ENCODE assay signal across 9 cellular contexts in genomic region chr9:27548055-27548741, GRCh38. TPM values are rescaled to one million over a fixed set of nuclear protein-coding genes. Genes with fewer than 3 reads are reported as not detected.
DNase-seq lines count a peak whose midpoint lies in the region; ATAC-seq, FAIRE-seq and TF ChIP-seq lines count a peak whose summit lies in the region.
"Had no signal": no experiment of that assay in that cellular context is flagged by ENCODE, and none has a peak within 500 bp of the region (broad histone marks: within the 10 kb centered on the region; RNA-seq: fewer than 3 reads in every experiment).

No MANE protein-coding gene starts in this region.

- POLR2A ChIA-PET in CD8-positive, alpha-beta T cell (lab: Charles Lee) = no interaction called here
- POLR2A ChIA-PET in HEK293T (lab: Yijun Ruan, JAX) = no interaction called here

- peak; percentile 20 for TF ChIP-seq CTCF in CD8-positive, alpha-beta T cell (IDR thresholded peaks at IDR 0.05)
- peak; percentile 25 to 67 (median 54) for TF ChIP-seq CTCF in heart left ventricle (IDR thresholded peaks at IDR 0.05)
- no peak for TF ChIP-seq CTCF in natural killer cell (IDR thresholded peaks at IDR 0.05)

- no peak for DNase-seq in CD8-positive, alpha-beta T cell
- peak; percentile 23 for DNase-seq in HEK293T (ENCODE audit: extremely low spot score)
- no peak for DNase-seq in heart left ventricle
- DNase-seq in natural killer cell = no peak

- no peak for ATAC-seq in CD8-positive, alpha-beta T cell
- peak; percentile 77 to 88 (median 84) for ATAC-seq in heart left ventricle
- peak; percentile 58 for ATAC-seq in stimulated activated memory B cell treated with anti-CD40 and anti-IgM and Interleukin-4, amounts not matched to agents 10 μg/mL and 1 μg/mL and 100 μg/mL, for 72 hours
- ATAC-seq in natural killer cell = no peak
- no peak for ATAC-seq in GM18519 (IDR thresholded peaks at IDR 0.05; ENCODE audit: low FRiP score, unreplicated experiment)
- no peak for ATAC-seq in HG02588 (IDR thresholded peaks at IDR 0.05; ENCODE audit: unreplicated experiment)

- H3K4me1 Mint-ChIP-seq in CD8-positive, alpha-beta T cell (ENCODE audit: low read depth) = no peaks in the 10 kb centered on the region
- H3K4me1 Mint-ChIP-seq in stimulated activated memory B cell treated with anti-CD40 and anti-IgM and Interleukin-4, amounts not matched to agents 10 μg/mL and 1 μg/mL and 100 μg/mL, for 72 hours = no peaks in the 10 kb centered on the region
- H3K4me1 Mint-ChIP-seq in natural killer cell = no peaks in the 10 kb centered on the region

- no peak overlapping the region for H3K27ac Mint-ChIP-seq in CD8-positive, alpha-beta T cell
- no peak overlapping the region for H3K27ac Mint-ChIP-seq in stimulated activated memory B cell treated with anti-CD40 and anti-IgM and Interleukin-4, amounts not matched to agents 10 μg/mL and 1 μg/mL and 100 μg/mL, for 72 hours
- H3K27ac Mint-ChIP-seq in natural killer cell = no peak overlapping the region

- H3K27me3 ChIP-seq in CD8-positive, alpha-beta T cell (ENCODE audit: insufficient read depth, low read length) = no peaks in the 10 kb centered on the region
- H3K27me3 ChIP-seq in heart left ventricle = no peaks in the 10 kb centered on the region

- no peaks in the 10 kb centered on the region for H3K9me3 Mint-ChIP-seq in CD8-positive, alpha-beta T cell
- no peaks in the 10 kb centered on the region for H3K9me3 Mint-ChIP-seq in stimulated activated memory B cell treated with anti-CD40 and anti-IgM and Interleukin-4, amounts not matched to agents 10 μg/mL and 1 μg/mL and 100 μg/mL, for 72 hours
- H3K9me3 Mint-ChIP-seq in natural killer cell = no peaks in the 10 kb centered on the region

- no peak overlapping the region for H3K27ac ChIP-seq in CD8-positive, alpha-beta T cell (ENCODE audit: low read depth, low read length)
- peak overlapping the region in 3 of 12 donors; percentile 2 to 39 (median 34) for H3K27ac ChIP-seq in heart left ventricle

- TF ChIP-seq POLR2A in heart left ventricle (IDR thresholded peaks at IDR 0.05) = no peak

- no peaks in the 10 kb centered on the region for H3K36me3 ChIP-seq in CD8-positive, alpha-beta T cell (ENCODE audit: insufficient read depth, low read length)
- peaks cover 0 to 99% (median 76%) of the 10 kb centered on the region in 9 donors for H3K36me3 ChIP-seq in heart left ventricle

- H3K4me3 Mint-ChIP-seq in CD8-positive, alpha-beta T cell = no peak overlapping the region
- no peak overlapping the region for H3K4me3 Mint-ChIP-seq in stimulated activated memory B cell treated with anti-CD40 and anti-IgM and Interleukin-4, amounts not matched to agents 10 μg/mL and 1 μg/mL and 100 μg/mL, for 72 hours
- H3K4me3 Mint-ChIP-seq in natural killer cell = no peak overlapping the region

- CTCF ChIA-PET in CD8-positive, alpha-beta T cell (lab: Charles Lee) = interaction anchor here (1.2 to 1.4 kb wide), 3 partner anchors 15 to 216 kb away, joined by 3 to 5 read pairs (median 4); no protein-coding TSS in a partner anchor
- CTCF ChIA-PET in HEK293T (lab: Yijun Ruan, JAX) = interaction anchor here (0.6 to 0.9 kb wide), 2 partner anchors 215 to 274 kb away, joined by 4 to 6 read pairs; no protein-coding TSS in a partner anchor

- H3K4me1 ChIP-seq in CD8-positive, alpha-beta T cell (ENCODE audit: insufficient read depth, low read length) = no peaks in the 10 kb centered on the region
- peaks cover 0 to 6% (median 0%) of the 10 kb centered on the region in 12 donors for H3K4me1 ChIP-seq in heart left ventricle

- peak; percentile 85 for FAIRE-seq in TTC549 (lab: Jason Lieb, UNC)

- peaks cover 65% of the 10 kb centered on the region for H3K36me3 Mint-ChIP-seq in CD8-positive, alpha-beta T cell
- peaks cover 41% of the 10 kb centered on the region for H3K36me3 Mint-ChIP-seq in stimulated activated memory B cell treated with anti-CD40 and anti-IgM and Interleukin-4, amounts not matched to agents 10 μg/mL and 1 μg/mL and 100 μg/mL, for 72 hours
- peaks cover 7% of the 10 kb centered on the region for H3K36me3 Mint-ChIP-seq in natural killer cell

- H3K4me3 ChIP-seq in CD8-positive, alpha-beta T cell (ENCODE audit: low read depth, low read length) = no peak overlapping the region
- no peak overlapping the region for H3K4me3 ChIP-seq in heart left ventricle

- H3K27me3 Mint-ChIP-seq in CD8-positive, alpha-beta T cell (ENCODE audit: low read depth) = no peaks in the 10 kb centered on the region
- H3K27me3 Mint-ChIP-seq in stimulated activated memory B cell treated with anti-CD40 and anti-IgM and Interleukin-4, amounts not matched to agents 10 μg/mL and 1 μg/mL and 100 μg/mL, for 72 hours = no peaks in the 10 kb centered on the region
- no peaks in the 10 kb centered on the region for H3K27me3 Mint-ChIP-seq in natural killer cell (ENCODE audit: low read depth in 2 of 2)

- H3K9me3 ChIP-seq in CD8-positive, alpha-beta T cell (ENCODE audit: low read length) = no peaks in the 10 kb centered on the region
- no peaks in the 10 kb centered on the region for H3K9me3 ChIP-seq in heart left ventricle

- intact Hi-C loops in CD8-positive, alpha-beta T cell (cut with DNase I, micrococcal nuclease) = loop anchor here (5.0 kb wide), 2 partner anchors 216 to 516 kb away; no protein-coding TSS in a partner anchor
- intact Hi-C loops in heart left ventricle (cut with DNase I) = loop anchor here in 8 of 10 donors (1.0 to 10.0 kb wide), 6 partner anchors 211 to 513 kb away; no protein-coding TSS in a partner anchor
- intact Hi-C loops in natural killer cell (cut with micrococcal nuclease) = no loop called here

- WGBS in heart left ventricle, 4 donors = 42 to 49% (median 45%) methylated on average over 10 of the region's 10 CpGs

TF ChIP-seq in HEK293T, 16 proteins besides CTCF, POLR2A, EP300 and RAD21:
- TF ChIP-seq FOXK2 (IDR thresholded peaks at IDR 0.05) (no peak), ZNF384 (IDR thresholded peaks at IDR 0.05) (peak; percentile 75)

RNA-seq across cellular contexts. Expression of gene MOB3B, which starts 18.6 kb away (rescaled TPM):
- under 1 TPM; 0.11 to 0.17 TPM for total RNA-seq in CD8-positive, alpha-beta T cell
- total RNA-seq in heart left ventricle (1 to 10 TPM in 8 of 9 donors, under 1 TPM in 1; 0.54 to 2.8 (median 2.1) TPM), natural killer cell (under 1 TPM; 0.23 to 0.30 (median 0.28) TPM)
- under 1 TPM; 0.42 to 0.95 TPM for polyA plus RNA-seq in heart left ventricle

RNA-seq across cellular contexts. Expression of gene IFNK, which starts 24.1 kb away (rescaled TPM):
- not detected for total RNA-seq in CD8-positive, alpha-beta T cell
- not detected for total RNA-seq in heart left ventricle
- not detected for polyA plus RNA-seq in heart left ventricle
- not detected for total RNA-seq in natural killer cell
- total RNA-seq: urinary bladder had no signal
- polyA plus RNA-seq: urinary bladder had no signal

RNA-seq across cellular contexts. Expression of gene C9orf72, which starts 25.1 kb away (rescaled TPM):
- 10 to 100 TPM; 20.9 to 22.1 TPM for total RNA-seq in CD8-positive, alpha-beta T cell
- total RNA-seq in heart left ventricle (10 to 100 TPM in 8 of 9 donors, 1 to 10 TPM in 1; 9.6 to 27.2 (median 15.7) TPM), natural killer cell (10 to 100 TPM; 12.5 to 19.0 (median 16.8) TPM)
- 1 to 10 TPM; 7.2 to 9.9 TPM for polyA plus RNA-seq in heart left ventricle

Comparison
In these comparisons a context has a peak if more than half of its experiments do, and no peak if none do; other contexts are left out.
1. ATAC-seq: peak in heart left ventricle (4 of 4) and stimulated activated memory B cell treated with anti-CD40 and anti-IgM and Interleukin-4, amounts not matched to agents 10 μg/mL and 1 μg/mL and 100 μg/mL, for 72 hours (single experiment); none in CD8-positive, alpha-beta T cell (single experiment), natural killer cell (0 of 3), GM18519 (single experiment) and HG02588 (single experiment).